In the genomic region with DNA sequence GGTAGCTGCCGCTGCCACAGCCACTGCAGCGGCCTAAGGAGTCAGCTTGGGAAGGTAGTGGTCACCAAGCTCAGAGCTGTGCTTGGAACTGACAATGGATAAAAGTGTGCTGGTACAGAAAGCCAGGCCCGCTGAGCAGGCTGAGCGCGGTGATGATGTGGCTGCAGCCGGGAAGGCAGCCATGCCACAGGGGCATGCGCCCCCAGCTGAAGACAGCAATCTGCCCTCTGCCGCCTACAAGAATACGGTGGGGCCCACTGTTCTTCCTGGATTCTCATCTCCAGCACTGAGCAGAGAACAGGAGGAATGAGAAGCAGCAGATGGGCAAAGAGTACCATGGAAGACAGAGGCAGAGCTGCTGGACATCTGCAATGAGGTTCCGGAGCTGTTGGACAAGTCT, we compare ENCODE assay signal across 13 cellular contexts. TPM values are rescaled to one million over a fixed set of nuclear protein-coding genes. Genes with fewer than 3 reads are reported as not detected.
A peak's percentile ranks its signal among the peaks of the same experiment; 100 is the strongest.
DNase-seq lines count a peak whose midpoint lies in the region; ATAC-seq, FAIRE-seq and TF ChIP-seq lines count a peak whose summit lies in the region.
"Had no signal": no experiment of that assay in that cellular context is flagged by ENCODE, and none has a peak within 500 bp of the region (broad histone marks: within the 10 kb centered on the region; RNA-seq: fewer than 3 reads in every experiment).

No MANE protein-coding gene starts in this region.

- TF ChIP-seq RAD21 in H1 (IDR thresholded peaks at IDR 0.05 in 1 of 2, conservative IDR thresholded peaks at IDR 0.05 in 1 of 2; ENCODE audit: low read depth in 2 of 2, low read length in 2 of 2), result no peak

- POLR2A ChIA-PET in CD4-positive, alpha-beta T cell (lab: Charles Lee), result no interaction called here
- POLR2A ChIA-PET in RWPE1 (lab: Yijun Ruan, JAX; ENCODE audit: low non-redundant PET), result no interaction called here
- POLR2A ChIA-PET in H1 (lab: Charles Lee; ENCODE audit: partially characterized antibody), result no interaction called here

- H3K23me2 ChIP-seq in H1 (ENCODE audit: low read depth, low read length), result no peaks in the 10 kb centered on the region

- no peak overlapping the region for H2BK20ac ChIP-seq in H1 (ENCODE audit: low read length)

- no peak for DNase-seq in CD4-positive, alpha-beta T cell
- no peak for DNase-seq in RWPE1 (ENCODE audit: low spot score)
- no peak for DNase-seq in H1 (ENCODE audit: low read depth in 1 of 2, low spot score in 2 of 2)
- no peak for DNase-seq in trophoblast cell
- DNase-seq in NOMO-1 (lab: John Stamatoyannopoulos, UW; ENCODE audit: unreplicated experiment in 2 of 2), result no peak
- DNase-seq in activated T-cell treated with anti-CD3 and anti-CD28 coated beads, Interleukin-2, amount 50 U/mL, for 1 hour, result no peak
- DNase-seq: NCI-H1436 treated with DMSO at 0.1 percent for 48 hours; NCI-H524 treated with DMSO at 0.1 percent for 48 hours; NK-92 treated with Interleukin-12 subunit alpha and Interleukin-12 subunit beta, amount 100 ng/mL, for 24 hours had no signal

- no peaks in the 10 kb centered on the region for H4K20me1 ChIP-seq in H1 (replicated peaks in 1 of 2; ENCODE audit: control insufficient read depth in 1 of 2, insufficient read depth in 2 of 2, low read length in 2 of 2)

- H3K27me3 Mint-ChIP-seq in CD4-positive, alpha-beta T cell, result peaks cover 22% of the 10 kb centered on the region

- H2BK120ac ChIP-seq in H1 (replicated peaks; ENCODE audit: low read depth, low read length) (no peak overlapping the region), trophoblast cell (ENCODE audit: insufficient read depth, low read length, poor library complexity) (no peak overlapping the region)

- no peak overlapping the region for H3K4me3 ChIP-seq in H1 (ENCODE audit: extremely low read depth in 1 of 4, insufficient read depth in 2 of 4, low read depth in 3 of 4, low read length in 4 of 4)
- no peak overlapping the region for H3K4me3 ChIP-seq in trophoblast cell (ENCODE audit: low read depth, low read length)

- H3K14ac ChIP-seq in H1 (ENCODE audit: insufficient read length) (no peak overlapping the region), trophoblast cell (ENCODE audit: low read length) (no peak overlapping the region)

- WGBS in H1 (ENCODE audit: extremely low coverage in 1 of 2, insufficient coverage in 1 of 2, insufficient read length in 1 of 2, insufficient replicate concordance in 2 of 2, low coverage in 1 of 2, low lambda C conversion rate in 2 of 2, missing lambda C conversion rate in 1 of 2), 2 experiments, result 92% methylated on average over 10 of the region's 10 CpGs; no CpG with 5 or more reads in 1 of the 2 experiments
- WGBS in trophoblast cell (ENCODE audit: extremely low coverage, insufficient coverage, insufficient read length), result no CpG with 5 or more reads among the region's 10 CpGs

- H3K4me1 Mint-ChIP-seq in CD4-positive, alpha-beta T cell (ENCODE audit: low read depth), result no peaks in the 10 kb centered on the region

- H3K79me1 ChIP-seq in H1 (ENCODE audit: low read depth, low read length), result no peaks in the 10 kb centered on the region
- H3K79me1 ChIP-seq in trophoblast cell (ENCODE audit: low read length), result no peaks in the 10 kb centered on the region

- TF ChIP-seq POLR2A in H1 (IDR thresholded peaks at IDR 0.05; ENCODE audit: control extremely low read depth in 1 of 2, low read depth in 2 of 2, low read length in 2 of 2), result no peak

- peaks cover 4% of the 10 kb centered on the region for H3K27me3 ChIP-seq in CD4-positive, alpha-beta T cell (ENCODE audit: control insufficient read depth, insufficient read depth, low read length)
- H3K27me3 ChIP-seq in H1 (replicated peaks in 1 of 4; ENCODE audit: control insufficient read depth in 3 of 4, extremely low read depth in 1 of 4, insufficient read depth in 3 of 4, low read length in 3 of 4) (no peaks in the 10 kb centered on the region), trophoblast cell (ENCODE audit: insufficient read depth, low read length) (no peaks in the 10 kb centered on the region)

- no peak overlapping the region for H3K27ac ChIP-seq in CD4-positive, alpha-beta T cell (ENCODE audit: low read depth, low read length)
- H3K27ac ChIP-seq in RWPE1 (no peak overlapping the region), H1 (ENCODE audit: low read depth, low read length) (no peak overlapping the region), trophoblast cell (ENCODE audit: low read depth, low read length) (no peak overlapping the region)

- no peak overlapping the region for H4K12ac ChIP-seq in trophoblast cell (ENCODE audit: low read depth, low read length)

- CTCF ChIA-PET in CD4-positive, alpha-beta T cell (lab: Charles Lee), result interaction anchor here (0.5 kb wide), 1 partner anchor 420 kb away, joined by 3 read pairs; no protein-coding TSS in a partner anchor
- CTCF ChIA-PET in RWPE1 (lab: Yijun Ruan, JAX) (interaction anchor here (0.6 to 1.4 kb wide), 4 partner anchors 12 to 797 kb away, joined by 3 to 8 read pairs (median 4); no protein-coding TSS in a partner anchor), H1 (lab: Charles Lee; ENCODE audit: partially characterized antibody) (interaction anchor here (0.6 to 4.0 kb wide), 24 partner anchors 8 to 449 kb away, joined by 3 to 53 read pairs (median 4); partner anchors contain the start of gene ANKRD18A)

- H3K9ac ChIP-seq in H1 (replicated peaks in 1 of 4; ENCODE audit: extremely low read depth in 1 of 4, low read depth in 3 of 4, low read length in 3 of 4), result no peak overlapping the region
- no peak overlapping the region for H3K9ac ChIP-seq in trophoblast cell (ENCODE audit: low read length)
- H3K9ac ChIP-seq: SK-N-SH had no signal

- no peaks in the 10 kb centered on the region for H3K9me3 Mint-ChIP-seq in CD4-positive, alpha-beta T cell

- H4K91ac ChIP-seq in H1 (replicated peaks; ENCODE audit: insufficient read length, low read length) (no peak overlapping the region), trophoblast cell (ENCODE audit: low read depth, low read length) (peak overlapping the region; percentile 13)

- no peak overlapping the region for H3K23ac ChIP-seq in H1 (ENCODE audit: insufficient read length)
- H3K23ac ChIP-seq in trophoblast cell (ENCODE audit: low read length), result no peak overlapping the region

- no peak for ATAC-seq in CD4-positive, alpha-beta T cell (ENCODE audit: poor library complexity)
- ATAC-seq in HG03196 (IDR thresholded peaks at IDR 0.05; ENCODE audit: unreplicated experiment), result no peak

- no peak overlapping the region for H2BK12ac ChIP-seq in H1 (ENCODE audit: low read depth, low read length)
- peak overlapping the region; percentile 27 for H2BK12ac ChIP-seq in trophoblast cell (ENCODE audit: low read length)

- no peak overlapping the region for H2AK5ac ChIP-seq in H1 (ENCODE audit: low read depth, low read length)
- peak overlapping the region; percentile 13 for H2AK5ac ChIP-seq in trophoblast cell (ENCODE audit: low read length)

- no peak for FAIRE-seq in H1 (lab: Jason Lieb, UNC)
- FAIRE-seq: H54 had no signal

- TF ChIP-seq EP300 in H1 (IDR thresholded peaks at IDR 0.05; ENCODE audit: borderline replicate concordance in 1 of 2, low read depth in 2 of 2, low read length in 2 of 2), result no peak

- H3K36me3 ChIP-seq in H1 (ENCODE audit: control insufficient read depth in 2 of 4, insufficient read depth in 4 of 4, low read length in 3 of 4) (no peaks in the 10 kb centered on the region), trophoblast cell (ENCODE audit: control insufficient read depth in 1 of 2, insufficient read depth in 2 of 2, low read length in 2 of 2) (no peaks in the 10 kb centered on the region)

- H3K79me2 ChIP-seq in H1 (ENCODE audit: control insufficient read depth in 1 of 2, insufficient read depth in 2 of 2, low read length in 2 of 2) (no peaks in the 10 kb centered on the region), trophoblast cell (ENCODE audit: control insufficient read depth, insufficient read depth, low read length, poor library complexity) (no peaks in the 10 kb centered on the region)

- H3K4me2 ChIP-seq in H1 (ENCODE audit: insufficient read depth in 1 of 2, low read depth in 2 of 2, low read length in 2 of 2) (no peak overlapping the region), trophoblast cell (ENCODE audit: low read length) (no peak overlapping the region)
- H3K4me2 ChIP-seq: SK-N-SH had no signal

- H4K8ac ChIP-seq in H1 (ENCODE audit: extremely low read depth, insufficient read depth, low read length) (no peak overlapping the region; the same call in 1 of the 2 replicates), trophoblast cell (ENCODE audit: low read depth, low read length) (no peak overlapping the region)

- H3K18ac ChIP-seq in H1 (ENCODE audit: extremely low read depth, low read length) (no peak overlapping the region), trophoblast cell (ENCODE audit: low read length) (no peak overlapping the region)

- no peaks in the 10 kb centered on the region for H3K9me3 ChIP-seq in CD4-positive, alpha-beta T cell (ENCODE audit: control insufficient read depth, low read length)
- H3K9me3 ChIP-seq in H1 (ENCODE audit: insufficient read depth in 2 of 2, low read depth in 1 of 2, low read length in 1 of 2) (no peaks in the 10 kb centered on the region), trophoblast cell (ENCODE audit: insufficient read depth, low read depth, low read length) (no peaks in the 10 kb centered on the region)
- H3K9me3 ChIP-seq: SK-N-SH had no signal

- H3K4ac ChIP-seq in H1 (replicated peaks; ENCODE audit: insufficient read length, low read depth, low read length) (no peak overlapping the region), trophoblast cell (ENCODE audit: low read depth, low read length) (no peak overlapping the region)

- no peak overlapping the region for H4K5ac ChIP-seq in H1 (ENCODE audit: insufficient read length, low read depth, low read length)

- H2BK5ac ChIP-seq in H1 (ENCODE audit: low read depth, low read length), result no peak overlapping the region; the same call in 1 of the 2 replicates
- H2BK5ac ChIP-seq in trophoblast cell (ENCODE audit: low read depth, low read length, poor library complexity), result no peak overlapping the region

- no peak overlapping the region for H2BK15ac ChIP-seq in H1 (ENCODE audit: low read length)

- intact Hi-C loops in CD4-positive, alpha-beta T cell (cut with DNase I, micrococcal nuclease), result loop anchor here in 1 of 2 experiments (1.0 kb wide), 1 partner anchor 23 kb away; the partner anchor contains the start of gene ANKRD18A

- H3K36me3 Mint-ChIP-seq in CD4-positive, alpha-beta T cell (ENCODE audit: low read depth), result no peaks in the 10 kb centered on the region

- H3K27ac Mint-ChIP-seq in CD4-positive, alpha-beta T cell, result no peak overlapping the region

- TF ChIP-seq CTCF in CD4-positive, alpha-beta T cell (IDR thresholded peaks at IDR 0.05), result peak; percentile 4
- TF ChIP-seq CTCF in RWPE1 (conservative IDR thresholded peaks at IDR 0.05; ENCODE audit: low read depth) (peak; percentile 15; the same call in 1 of the 2 replicates), H1 (IDR thresholded peaks at IDR 0.05; ENCODE audit: control extremely low read depth in 1 of 3, insufficient read depth in 1 of 3, low read depth in 1 of 3, low read length in 3 of 3) (no peak)

- no peak overlapping the region for H3K4me3 Mint-ChIP-seq in CD4-positive, alpha-beta T cell

- H2AFZ ChIP-seq in H1 (ENCODE audit: low read length), result 0 out of 2 replicates have a peak overlapping the region, but pooled peaks have one; percentile 54
- H2AFZ ChIP-seq in trophoblast cell (ENCODE audit: insufficient read depth, low read length, poor library complexity), result no peak overlapping the region

- H3K56ac ChIP-seq in H1 (replicated peaks; ENCODE audit: insufficient read length, low read depth, low read length), result no peak overlapping the region

- H3K4me1 ChIP-seq in H1 (replicated peaks in 1 of 4; ENCODE audit: control insufficient read depth in 3 of 4, insufficient read depth in 4 of 4, low read length in 3 of 4) (peaks cover 3 to 6% (median 4%) of the 10 kb centered on the region in 4 experiments; a peak in 5 of 7 replicates), trophoblast cell (ENCODE audit: control insufficient read depth in 1 of 2, insufficient read depth in 2 of 2, low read length in 2 of 2) (peaks cover 0 to 3% of the 10 kb centered on the region in 2 experiments)

RNA-seq across cellular contexts. Expression of gene ANKRD18A, which starts 22.6 kb away (rescaled TPM):
- 1 to 10 TPM; 7.2 to 7.8 TPM for total RNA-seq in CD4-positive, alpha-beta T cell
- total RNA-seq in H1 (2021; fragmentation: NEBNext Ultra II Directional; extraction: Animal tissue kit (Norgen Biotek cat#: 25700)), result 4.0 and 13.2 TPM in 2 replicates
- polyA plus RNA-seq in H1 (2011; rRNA removed), result 0.66 and 0.68 TPM in 2 replicates
- 2.6 TPM for polyA plus RNA-seq in H1 (2011; cell fraction: cytosol; rRNA removed)
- polyA plus RNA-seq in H1 (2011; cell fraction: nucleus; rRNA removed), result 11.4 TPM
- 2.3 to 7.1 TPM (median 5.8 TPM) in 4 replicates for polyA plus RNA-seq in H1 (2012, experiment 1 of 2)
- 0.12 TPM for polyA plus RNA-seq in H1 (2012, experiment 2 of 2)
- 15.9 TPM for polyA plus RNA-seq in H1 (2013, experiment 1 of 2)
- 11.2 TPM for polyA plus RNA-seq in H1 (2013, experiment 2 of 2)
- polyA minus RNA-seq in H1 (2011; rRNA and poly(A)+ RNA removed), result 3.0 and 6.5 TPM in 2 replicates
- polyA minus RNA-seq in H1 (2011; cell fraction: cytosol; rRNA and poly(A)+ RNA removed), result 12.6 TPM
- polyA minus RNA-seq in H1 (2011; cell fraction: nucleus; rRNA and poly(A)+ RNA removed), result 8.8 TPM
- 2.9 and 3.7 TPM in 2 replicates for polyA plus RNA-seq in trophoblast cell (2013)
- total RNA-seq: HT1080 had no signal

Comparison
In these comparisons a context has a peak if more than half of its experiments do, and no peak if none do; other contexts are left out.
1. CTCF ChIP-seq: peak in CD4-positive, alpha-beta T cell (single experiment) and RWPE1 (single experiment); none in H1 (0 of 3).